ENCODE assay signal across 16 cellular contexts in genomic region chr9:35653611-35654010, GRCh38. TPM values are rescaled to one million over a fixed set of nuclear protein-coding genes. Genes with fewer than 3 reads are reported as not detected.
DNase-seq lines count a peak whose midpoint lies in the region; ATAC-seq and TF ChIP-seq lines count a peak whose summit lies in the region.
"Had no signal": no experiment of that assay in that cellular context is flagged by ENCODE, and none has a peak within 500 bp of the region (broad histone marks: within the 10 kb centered on the region; RNA-seq: fewer than 3 reads in every experiment).

No MANE protein-coding gene starts in this region.

- no peak overlapping the region for H3K4me3 Mint-ChIP-seq in activated T-helper 17 cell treated with anti-CD3 and anti-CD28 coated beads, Interleukin-2, amount 50 U/mL, for 72 hours
- H3K4me3 Mint-ChIP-seq in naive thymus-derived CD4-positive, alpha-beta T cell, result peak overlapping the region in 1 of 10 donors; percentile 51

- DNase-seq in activated effector memory CD4-positive, alpha-beta T cell treated with anti-CD3 and anti-CD28 coated beads, Interleukin-2, amount 50 U/mL, for 16 hours, result peak; percentile 44
- DNase-seq in activated effector memory CD4-positive, alpha-beta T cell treated with Interleukin-2 at 50 U/mL for 16 hours, result no peak
- no peak for DNase-seq in naive thymus-derived CD4-positive, alpha-beta T cell
- DNase-seq in upper lobe of right lung (no peak), MG63 (no peak), thyroid gland (no peak)
- DNase-seq: 8988T, HCEC 1CT, MV-4-11, NCI-H1417 treated with DMSO at 0.1 percent for 48 hours, NCI-H226, NCI-H526 treated with DMSO at 0.1 percent for 48 hours, OCI-M1 had no signal

- peaks cover 21 to 42% of the 10 kb centered on the region in 2 donors for H3K4me1 ChIP-seq in naive thymus-derived CD4-positive, alpha-beta T cell (ENCODE audit: control insufficient read depth in 2 of 2, insufficient read depth in 2 of 2, low read length in 2 of 2)
- H3K4me1 ChIP-seq in upper lobe of right lung (peaks cover 23% of the 10 kb centered on the region), thyroid gland (no peaks in the 10 kb centered on the region)

- no peak overlapping the region for H3K27ac ChIP-seq in naive thymus-derived CD4-positive, alpha-beta T cell (ENCODE audit: low read depth, low read length)
- H3K27ac ChIP-seq in upper lobe of right lung, result peak overlapping the region; percentile 48
- H3K27ac ChIP-seq in thyroid gland, result no peak overlapping the region

- no peak overlapping the region for H3K4me3 ChIP-seq in naive thymus-derived CD4-positive, alpha-beta T cell (ENCODE audit: low read length)
- H3K4me3 ChIP-seq in upper lobe of right lung (no peak overlapping the region), MG63 (no peak overlapping the region), thyroid gland (replicated peaks in 1 of 3) (no peak overlapping the region)
- H3K4me3 ChIP-seq: BLaER1 treated with 17β-estradiol and CSF1 and Interleukin-3, amounts not matched to agents 10 nM and 100 nM had no signal

- no peaks in the 10 kb centered on the region for H3K27me3 ChIP-seq in naive thymus-derived CD4-positive, alpha-beta T cell (ENCODE audit: control insufficient read depth in 2 of 2, insufficient read depth in 2 of 2, low read length in 2 of 2)
- no peaks in the 10 kb centered on the region for H3K27me3 ChIP-seq in upper lobe of right lung
- H3K27me3 ChIP-seq in MG63, result no peaks in the 10 kb centered on the region
- H3K27me3 ChIP-seq in thyroid gland, result no peaks in the 10 kb centered on the region
- H3K27me3 ChIP-seq: BLaER1 treated with 17β-estradiol and CSF1 and Interleukin-3, amounts not matched to agents 10 nM and 100 nM had no signal

- H3K27me3 Mint-ChIP-seq in activated T-helper 17 cell treated with anti-CD3 and anti-CD28 coated beads, Interleukin-2, amount 50 U/mL, for 72 hours, result no peaks in the 10 kb centered on the region
- H3K27me3 Mint-ChIP-seq in naive thymus-derived CD4-positive, alpha-beta T cell, result peaks cover 0 to 6% (median 0%) of the 10 kb centered on the region in 5 donors

- no peaks in the 10 kb centered on the region for H3K9me3 Mint-ChIP-seq in activated T-helper 17 cell treated with anti-CD3 and anti-CD28 coated beads, Interleukin-2, amount 50 U/mL, for 72 hours
- H3K9me3 Mint-ChIP-seq in naive thymus-derived CD4-positive, alpha-beta T cell, result peaks cover 0 to 13% (median 0%) of the 10 kb centered on the region in 11 donors

- peak overlapping the region; percentile 66 for H3K27ac Mint-ChIP-seq in activated T-helper 17 cell treated with anti-CD3 and anti-CD28 coated beads, Interleukin-2, amount 50 U/mL, for 72 hours
- peak overlapping the region in 6 of 9 donors; percentile 22 to 86 (median 54) for H3K27ac Mint-ChIP-seq in naive thymus-derived CD4-positive, alpha-beta T cell

- POLR2A ChIA-PET in naive thymus-derived CD4-positive, alpha-beta T cell (lab: Charles Lee), result no interaction called here

- H3K9me3 ChIP-seq in naive thymus-derived CD4-positive, alpha-beta T cell (ENCODE audit: control insufficient read depth in 2 of 3, low read length in 3 of 3), result no peaks in the 10 kb centered on the region
- H3K9me3 ChIP-seq in upper lobe of right lung (no peaks in the 10 kb centered on the region), MG63 (no peaks in the 10 kb centered on the region), thyroid gland (no peaks in the 10 kb centered on the region)
- H3K9me3 ChIP-seq: BLaER1 treated with 17β-estradiol and CSF1 and Interleukin-3, amounts not matched to agents 10 nM and 100 nM had no signal

- intact Hi-C loops in naive thymus-derived CD4-positive, alpha-beta T cell (cut with micrococcal nuclease), result loop anchor here in 1 of 2 donors (5.0 kb wide), 1 partner anchor 749 kb away; the partner anchor contains the start of gene RNF38
- intact Hi-C loops in upper lobe of right lung (cut with DNase I) (no loop called here), thyroid gland (cut with DNase I) (loop anchor here (5.0 kb wide), 1 partner anchor 74 kb away; no protein-coding TSS in a partner anchor)

- TF ChIP-seq CTCF in upper lobe of right lung (IDR thresholded peaks at IDR 0.05) (no peak), thyroid gland (IDR thresholded peaks at IDR 0.05) (no peak)

- peaks cover 38% of the 10 kb centered on the region for H3K36me3 Mint-ChIP-seq in activated T-helper 17 cell treated with anti-CD3 and anti-CD28 coated beads, Interleukin-2, amount 50 U/mL, for 72 hours (ENCODE audit: low read depth)
- H3K36me3 Mint-ChIP-seq in naive thymus-derived CD4-positive, alpha-beta T cell, result peaks cover 0 to 13% (median under 1%) of the 10 kb centered on the region in 5 donors

- no peak for TF ChIP-seq POLR2A in thyroid gland (IDR thresholded peaks at IDR 0.05)

- no peak for ATAC-seq in activated T-helper 17 cell treated with anti-CD3 and anti-CD28 coated beads, Interleukin-2, amount 50 U/mL, for 72 hours (replicated peaks)
- ATAC-seq in naive thymus-derived CD4-positive, alpha-beta T cell, result no peak
- ATAC-seq in upper lobe of right lung, result no peak
- ATAC-seq in HG02571 (IDR thresholded peaks at IDR 0.05; ENCODE audit: unreplicated experiment), result no peak

- 85 to 90% methylated on average over 2 of the region's 2 CpGs for WGBS in thyroid gland, 2 donors

- CTCF ChIA-PET in naive thymus-derived CD4-positive, alpha-beta T cell (lab: Charles Lee), result interaction anchor here (0.7 to 1.9 kb wide), 2 partner anchors 11 to 123 kb away, joined by 3 to 6 read pairs; no protein-coding TSS in a partner anchor

- H3K36me3 ChIP-seq in naive thymus-derived CD4-positive, alpha-beta T cell (ENCODE audit: control insufficient read depth in 2 of 3, insufficient read depth in 3 of 3, low read length in 3 of 3), result peaks cover 0 to 4% (median 0%) of the 10 kb centered on the region in 3 experiments
- H3K36me3 ChIP-seq in upper lobe of right lung, result no peaks in the 10 kb centered on the region
- peaks cover 3% of the 10 kb centered on the region for H3K36me3 ChIP-seq in MG63
- no peaks in the 10 kb centered on the region for H3K36me3 ChIP-seq in thyroid gland
- H3K36me3 ChIP-seq: BLaER1 treated with 17β-estradiol and CSF1 and Interleukin-3, amounts not matched to agents 10 nM and 100 nM had no signal

- H3K4me1 Mint-ChIP-seq in activated T-helper 17 cell treated with anti-CD3 and anti-CD28 coated beads, Interleukin-2, amount 50 U/mL, for 72 hours, result peaks cover 34% of the 10 kb centered on the region
- H3K4me1 Mint-ChIP-seq in naive thymus-derived CD4-positive, alpha-beta T cell, result peaks cover 25 to 62% (median 55%) of the 10 kb centered on the region in 7 donors

RNA-seq across cellular contexts. Expression of gene SIT1, which starts 2.9 kb away (rescaled TPM):
- 100 to 1,000 TPM in 1 of 2 donors, 10 to 100 TPM in 1; 97.0 to 135 TPM for total RNA-seq in activated T-helper 17 cell treated with anti-CD3 and anti-CD28 coated beads, Interleukin-2, amount 50 U/mL, for 72 hours
- total RNA-seq in naive thymus-derived CD4-positive, alpha-beta T cell, result 100 to 1,000 TPM in 1 of 5 experiments, 10 to 100 TPM in 4; 16.9 to 225 (median 45.6) TPM
- polyA plus RNA-seq in naive thymus-derived CD4-positive, alpha-beta T cell, result 100 to 1,000 TPM in 1 of 2 donors, 10 to 100 TPM in 1; 97.4 to 162 TPM
- total RNA-seq in upper lobe of right lung (2.2 TPM), thyroid gland (1 to 10 TPM in 2 of 4 donors, under 1 TPM in 2; 0.63 to 3.8 (median 0.95) TPM)
- 1.4 and 4.0 TPM in 2 replicates for total RNA-seq in MG63 (2014; rRNA removed; shearing (Covaris generic); ENCODE audit: low replicate concordance)

RNA-seq across cellular contexts. Expression of gene RMRP, which starts 4.2 kb away (rescaled TPM):
- over 10,000 TPM in 1 of 2 donors, 1,000 to 10,000 TPM in 1; 5,785 to 10,768 TPM for total RNA-seq in activated T-helper 17 cell treated with anti-CD3 and anti-CD28 coated beads, Interleukin-2, amount 50 U/mL, for 72 hours
- total RNA-seq in naive thymus-derived CD4-positive, alpha-beta T cell, result over 10,000 TPM in 1 of 5 experiments, 1,000 to 10,000 TPM in 4; 5,750 to 11,273 (median 9,225) TPM
- polyA plus RNA-seq in naive thymus-derived CD4-positive, alpha-beta T cell, result 10 to 100 TPM in 1 of 2 donors, not detected in 1; 49.2 TPM
- total RNA-seq in upper lobe of right lung, result 30,828 TPM
- total RNA-seq in MG63 (2014; rRNA removed; shearing (Covaris generic); ENCODE audit: low replicate concordance), result 8,012 and 15,182 TPM in 2 replicates
- over 10,000 TPM in 1 of 4 donors, 1,000 to 10,000 TPM in 3; 3,539 to 11,174 (median 6,303) TPM for total RNA-seq in thyroid gland

RNA-seq across cellular contexts. Expression of gene CCDC107, which starts 4.5 kb away (rescaled TPM):
- 10 to 100 TPM; 17.5 to 19.8 TPM for total RNA-seq in activated T-helper 17 cell treated with anti-CD3 and anti-CD28 coated beads, Interleukin-2, amount 50 U/mL, for 72 hours
- 10 to 100 TPM; 12.0 to 37.4 (median 16.4) TPM for total RNA-seq in naive thymus-derived CD4-positive, alpha-beta T cell
- polyA plus RNA-seq in naive thymus-derived CD4-positive, alpha-beta T cell, result 10 to 100 TPM; 49.1 to 65.7 TPM
- total RNA-seq in upper lobe of right lung (31.1 TPM), thyroid gland (10 to 100 TPM; 21.0 to 40.9 (median 27.9) TPM)
- total RNA-seq in MG63 (2014; rRNA removed; shearing (Covaris generic); ENCODE audit: low replicate concordance), result 72.4 and 84.4 TPM in 2 replicates

RNA-seq across cellular contexts. Expression of gene ARHGEF39, which starts 11.4 kb away (rescaled TPM):
- total RNA-seq in activated T-helper 17 cell treated with anti-CD3 and anti-CD28 coated beads, Interleukin-2, amount 50 U/mL, for 72 hours, result 10 to 100 TPM in 1 of 2 donors, 1 to 10 TPM in 1; 9.4 to 16.1 TPM
- 10 to 100 TPM in 1 of 5 experiments, 1 to 10 TPM in 1, under 1 TPM in 1, not detected in 2; 0.11 to 10.4 (median 1.0) TPM for total RNA-seq in naive thymus-derived CD4-positive, alpha-beta T cell
- polyA plus RNA-seq in naive thymus-derived CD4-positive, alpha-beta T cell, result under 1 TPM; 0.12 to 0.44 TPM
- total RNA-seq in upper lobe of right lung (0.38 TPM), thyroid gland (under 1 TPM in 3 of 4 donors, not detected in 1; 0.27 to 0.45 (median 0.42) TPM)
- total RNA-seq in MG63 (2014; rRNA removed; shearing (Covaris generic); ENCODE audit: low replicate concordance), result 15.5 and 35.6 TPM in 2 replicates

RNA-seq across cellular contexts. Expression of gene CA9, which starts 20.1 kb away (rescaled TPM):
- total RNA-seq in activated T-helper 17 cell treated with anti-CD3 and anti-CD28 coated beads, Interleukin-2, amount 50 U/mL, for 72 hours, result 10 to 100 TPM in 1 of 2 donors, under 1 TPM in 1; 0.89 to 31.7 TPM
- under 1 TPM in 1 of 5 experiments, not detected in 4; 0.36 TPM for total RNA-seq in naive thymus-derived CD4-positive, alpha-beta T cell
- not detected for polyA plus RNA-seq in naive thymus-derived CD4-positive, alpha-beta T cell
- 0.55 TPM for total RNA-seq in upper lobe of right lung
- total RNA-seq in MG63 (2014; rRNA removed; shearing (Covaris generic); ENCODE audit: low replicate concordance), result 0.40 TPM in 1 of 2 replicates, not detected in the other
- not detected for total RNA-seq in thyroid gland
